Comparison of ENCODE assay signal across 15 cellular contexts in the genomic region with DNA sequence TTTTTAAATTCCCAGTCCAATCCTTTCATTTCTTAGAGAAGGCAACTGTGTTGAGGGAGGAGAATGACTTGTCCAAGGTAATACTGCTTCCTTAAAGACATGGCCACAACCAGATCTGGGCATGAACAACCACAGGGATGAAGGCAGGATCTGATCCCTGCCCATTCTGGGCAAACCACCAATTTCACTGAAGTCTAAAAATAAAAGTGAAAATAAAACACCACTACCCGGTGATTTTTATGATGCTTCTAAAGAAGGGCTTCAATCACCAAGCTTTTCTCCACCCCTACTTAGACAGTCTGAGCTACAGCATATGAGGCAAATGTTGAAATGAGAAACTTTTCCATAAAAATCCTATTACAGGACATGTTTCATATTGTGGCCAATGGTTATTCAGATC.
DNase-seq lines count a peak whose midpoint lies in the region; ATAC-seq and TF ChIP-seq lines count a peak whose summit lies in the region.
"Had no signal": no experiment of that assay in that cellular context is flagged by ENCODE, and none has a peak within 500 bp of the region (broad histone marks: within the 10 kb centered on the region; RNA-seq: fewer than 3 reads in every experiment).

No MANE protein-coding gene starts in this region.

- no peak for TF ChIP-seq CTCF in heart left ventricle (IDR thresholded peaks at IDR 0.05)
- TF ChIP-seq CTCF in right atrium auricular region (IDR thresholded peaks at IDR 0.05): no peak
- no peak for TF ChIP-seq CTCF in Panc1 (IDR thresholded peaks at IDR 0.05)
- no peak for TF ChIP-seq CTCF in fibroblast of mammary gland (conservative IDR thresholded peaks at IDR 0.05; ENCODE audit: control insufficient read depth, insufficient read depth, low read depth, low read length)
- no peak for TF ChIP-seq CTCF in tibial artery (IDR thresholded peaks at IDR 0.05)

- H3K4me1 ChIP-seq in heart left ventricle (peaks cover 0 to 79% (median 46%) of the 10 kb centered on the region in 12 donors), right atrium auricular region (peaks cover 0 to 36% of the 10 kb centered on the region in 2 donors), Panc1 (ENCODE audit: control insufficient read depth, insufficient read depth, low read length) (peaks cover 69% of the 10 kb centered on the region), tibial artery (peaks cover 0 to 81% (median 40%) of the 10 kb centered on the region in 4 donors)

- intact Hi-C loops in heart left ventricle (cut with DNase I) (loop anchor here in 1 of 10 donors (10.0 kb wide), 1 partner anchor 136 kb away; the partner anchor contains the start of gene PTPN14), Panc1 (cut with micrococcal nuclease; ENCODE audit: unreplicated experiment) (no loop called here), tibial artery (cut with DNase I; ENCODE audit: low total_unique reads) (no loop called here)

- H3K27me3 ChIP-seq in heart left ventricle (no peaks in the 10 kb centered on the region), right atrium auricular region (no peaks in the 10 kb centered on the region), Panc1 (ENCODE audit: control insufficient read depth, insufficient read depth, low read length) (no peaks in the 10 kb centered on the region), tibial artery (no peaks in the 10 kb centered on the region)
- H3K27me3 ChIP-seq: ovary had no signal

- ATAC-seq in heart left ventricle (peak in 3 of 4 donors; percentile 5 to 44 (median 20)), Panc1 (0 out of 2 replicates have a peak, but pooled peaks have one; percentile 17), HG03520 (IDR thresholded peaks at IDR 0.05; ENCODE audit: unreplicated experiment) (no peak)

- peak overlapping the region in 4 of 12 donors; percentile 28 to 59 (median 40) for H3K27ac ChIP-seq in heart left ventricle
- no peak overlapping the region for H3K27ac ChIP-seq in right atrium auricular region
- peak overlapping the region; percentile 39 for H3K27ac ChIP-seq in Panc1 (ENCODE audit: low read length)
- H3K27ac ChIP-seq in tibial artery: peak overlapping the region; percentile 70 to 81
- H3K27ac ChIP-seq: VCaP had no signal

- TF ChIP-seq POLR2A in heart left ventricle (IDR thresholded peaks at IDR 0.05): no peak

- in situ Hi-C loops in Panc1 (cut with HindIII; ENCODE audit: low pct_unique_long_range_greater_than_20kb, low sequenced_read_pairs): no loop called here

- H3K4me3 ChIP-seq in heart left ventricle (no peak overlapping the region), right atrium auricular region (no peak overlapping the region), Panc1 (ENCODE audit: low read depth in 2 of 2, low read length in 2 of 2) (no peak overlapping the region), fibroblast of mammary gland (ENCODE audit: control insufficient read depth, low read depth, low read length) (no peak overlapping the region), tibial artery (no peak overlapping the region)
- H3K4me3 ChIP-seq: ovary had no signal

- H3K36me3 ChIP-seq in heart left ventricle: no peaks in the 10 kb centered on the region
- no peaks in the 10 kb centered on the region for H3K36me3 ChIP-seq in right atrium auricular region
- peaks cover 5% of the 10 kb centered on the region for H3K36me3 ChIP-seq in Panc1 (ENCODE audit: control insufficient read depth, insufficient read depth, low read length)
- H3K36me3 ChIP-seq in tibial artery: no peaks in the 10 kb centered on the region
- H3K36me3 ChIP-seq: ovary had no signal

- CTCF ChIA-PET in Panc1 (lab: Charles Lee): no interaction called here

- BruUV-seq in Panc1 (replicated peaks; lab: Mats Ljungman, UMichigan): no TSS peak

- no peak for DNase-seq in heart left ventricle
- no peak for DNase-seq in right atrium auricular region (ENCODE audit: low spot score)
- no peak for DNase-seq in Panc1 (ENCODE audit: low read depth, low spot score)
- DNase-seq in fibroblast of mammary gland (ENCODE audit: low read depth): peak; percentile 48
- DNase-seq in tibial artery: no peak
- no peak for DNase-seq in hippocampal formation (lab: John Stamatoyannopoulos, UW)
- no peak for DNase-seq in stimulated activated CD4-positive, alpha-beta T cell treated with anti-CD3 and anti-CD28 coated beads, Interleukin-4, amount 100 ng/mL, for 1 hour
- DNase-seq: activated naive CD4-positive, alpha-beta T cell; AML-193; NCI-H2107; ovary; stimulated activated CD4-positive, alpha-beta T cell treated with anti-CD3 and anti-CD28 coated beads, Interleukin-2, amount 100 ng/mL, for 24 hours; substantia nigra had no signal

- POLR2A ChIA-PET in Panc1 (lab: Charles Lee): no interaction called here

- 4 to 16% (median 9%) methylated on average over 1 of the region's 1 CpG for WGBS in heart left ventricle, 4 donors

- H3K9me3 ChIP-seq in heart left ventricle (no peaks in the 10 kb centered on the region), right atrium auricular region (no peaks in the 10 kb centered on the region), Panc1 (ENCODE audit: control insufficient read depth, insufficient read depth, low read depth, low read length) (no peaks in the 10 kb centered on the region), tibial artery (no peaks in the 10 kb centered on the region)
- H3K9me3 ChIP-seq: ovary had no signal

Comparison
In these comparisons a context has a peak if more than half of its experiments do, and no peak if none do; other contexts are left out.
1. H3K27ac ChIP-seq: peak in Panc1 (single experiment) and tibial artery (2 of 2); none in right atrium auricular region (0 of 2).